11 cellular contexts compared by ENCODE assay signal in genomic region chr16:10558305-10558704, GRCh38. TPM values are rescaled to one million over a fixed set of nuclear protein-coding genes. Genes with fewer than 3 reads are reported as not detected.
DNase-seq lines count a peak whose midpoint lies in the region; ATAC-seq and TF ChIP-seq lines count a peak whose summit lies in the region.
"Had no signal": no experiment of that assay in that cellular context is flagged by ENCODE, and none has a peak within 500 bp of the region (broad histone marks: within the 10 kb centered on the region; RNA-seq: fewer than 3 reads in every experiment).

No MANE protein-coding gene starts in this region.

- TF ChIP-seq CTCF in colonic mucosa (IDR thresholded peaks at IDR 0.05): no peak
- no peak for TF ChIP-seq CTCF in left lung (IDR thresholded peaks at IDR 0.05)
- TF ChIP-seq CTCF in spleen (IDR thresholded peaks at IDR 0.05 in 8 of 11, conservative IDR thresholded peaks at IDR 0.05 in 3 of 11): no peak

- DNase-seq in MG63: no peak
- DNase-seq in colonic mucosa: no peak
- no peak for DNase-seq in left lung
- DNase-seq in spleen: no peak
- DNase-seq in NOMO-1 treated with dmso at 0.1 percent for 144 hours (lab: John Stamatoyannopoulos, UW; ENCODE audit: unreplicated experiment): no peak
- no peak for DNase-seq in stimulated activated CD4-positive, alpha-beta T cell treated with anti-CD3 and anti-CD28 coated beads, Interleukin-4, amount 100 ng/mL, for 1 hour
- DNase-seq: activated T-cell treated with anti-CD3 and anti-CD28 coated beads, Interleukin-2, amount 50 U/mL, for 72 hours; NCI-H2171 had no signal

- peak overlapping the region in 1 of 2 donors; percentile 43 for H3K9ac ChIP-seq in colonic mucosa (ENCODE audit: low read depth in 2 of 2, low read length in 2 of 2)

- H3K9me3 ChIP-seq in MG63 (peaks cover 14% of the 10 kb centered on the region), colonic mucosa (no peaks in the 10 kb centered on the region), left lung (peaks cover 0 to 5% of the 10 kb centered on the region in 2 donors), spleen (peaks cover 0 to 11% (median 0%) of the 10 kb centered on the region in 8 donors)

- H3K27me3 ChIP-seq in MG63: no peaks in the 10 kb centered on the region
- no peaks in the 10 kb centered on the region for H3K27me3 ChIP-seq in colonic mucosa
- no peaks in the 10 kb centered on the region for H3K27me3 ChIP-seq in left lung
- H3K27me3 ChIP-seq in spleen (replicated peaks in 1 of 7): no peaks in the 10 kb centered on the region

- WGBS in spleen, 5 donors: 56 to 76% (median 65%) methylated on average over 7 of the region's 7 CpGs

- no peak for TF ChIP-seq POLR2A in spleen (IDR thresholded peaks at IDR 0.05)

- ATAC-seq in left lung: peak; percentile 34
- no peak for ATAC-seq in GM18909 (IDR thresholded peaks at IDR 0.05; ENCODE audit: poor library complexity, unreplicated experiment)
- no peak for ATAC-seq in HG02571 (IDR thresholded peaks at IDR 0.05; ENCODE audit: unreplicated experiment)
- ATAC-seq: activated T-cell treated with anti-CD3 and anti-CD28 coated beads, Interleukin-2, amount 50 U/mL, for 72 hours had no signal

- peak overlapping the region; percentile 33 for H3K4me3 ChIP-seq in MG63
- no peak overlapping the region for H3K4me3 ChIP-seq in colonic mucosa
- no peak overlapping the region for H3K4me3 ChIP-seq in left lung
- peak overlapping the region in 2 of 8 donors; percentile 4 to 38 for H3K4me3 ChIP-seq in spleen

- intact Hi-C loops in colonic mucosa (cut with DNase I): no loop called here
- intact Hi-C loops in left lung (cut with DNase I): no loop called here
- intact Hi-C loops in spleen (cut with DNase I; ENCODE audit: low total_unique reads): no loop called here

- H3K36me3 ChIP-seq in MG63 (peaks cover 6% of the 10 kb centered on the region; the same call in 1 of the 2 replicates), colonic mucosa (no peaks in the 10 kb centered on the region), left lung (no peaks in the 10 kb centered on the region), spleen (no peaks in the 10 kb centered on the region)

- no peaks in the 10 kb centered on the region for H3K4me1 ChIP-seq in colonic mucosa
- H3K4me1 ChIP-seq in left lung: peaks cover 13 to 74% of the 10 kb centered on the region in 2 donors
- peaks cover 9 to 68% (median 32%) of the 10 kb centered on the region in 6 donors for H3K4me1 ChIP-seq in spleen

- H3K27ac ChIP-seq in colonic mucosa (peak overlapping the region; percentile 42), left lung (peak overlapping the region; percentile 78 to 82), spleen (peak overlapping the region; percentile 66 to 90 (median 83))

RNA-seq across cellular contexts. Expression of gene EMP2, which starts 22.1 kb away (rescaled TPM):
- 22.5 and 33.1 TPM in 2 replicates for total RNA-seq in MG63 (2014; rRNA removed; shearing (Covaris generic); ENCODE audit: low replicate concordance)
- total RNA-seq in colonic mucosa (100 to 1,000 TPM; 113 to 133 TPM), left lung (100 to 1,000 TPM; 263 to 487 TPM), spleen (10 to 100 TPM; 17.6 to 37.2 (median 20.1) TPM)
- polyA plus RNA-seq in spleen: 1 to 10 TPM; 2.8 to 6.9 (median 6.3) TPM
- total RNA-seq: OCI-LY7 had no signal
